1 cellular context compared by ENCODE assay signal in genomic region chr3:152183473-152183872, GRCh38.
TF ChIP-seq lines count a peak whose summit lies in the region.

No MANE protein-coding gene starts in this region.

TF ChIP-seq in K562, 482 proteins besides CTCF, POLR2A, EP300 and RAD21 (continued from another document and continues in another):
- TF ChIP-seq ZBTB40 (IDR thresholded peaks at IDR 0.05) (no peak), ZBTB40 (CRISPR knock-in tag; IDR thresholded peaks at IDR 0.05) (no peak), MXI1 (IDR thresholded peaks at IDR 0.05; ENCODE audit: low read depth, low read length) (no peak), ZNF224 (CRISPR knock-in tag; IDR thresholded peaks at IDR 0.05) (no peak), POLR2B (IDR thresholded peaks at IDR 0.05; ENCODE audit: low read depth, partially characterized antibody) (no peak), DMBX1 (CRISPR knock-in tag; IDR thresholded peaks at IDR 0.05; ENCODE audit: borderline replicate concordance) (no peak), ZNF398 (CRISPR knock-in tag; IDR thresholded peaks at IDR 0.05) (no peak), CREB5 (CRISPR knock-in tag; IDR thresholded peaks at IDR 0.05) (no peak), RB1 (IDR thresholded peaks at IDR 0.05; ENCODE audit: low read depth) (peak; percentile 65; the same call in 1 of the 2 replicates), GATAD2A (IDR thresholded peaks at IDR 0.05) (peak; percentile 59; the same call in 1 of the 2 replicates), MTA1 (IDR thresholded peaks at IDR 0.05; ENCODE audit: borderline replicate concordance) (0 out of 2 replicates have a peak, but pooled peaks have one; percentile 11), MECOM (CRISPR knock-in tag; IDR thresholded peaks at IDR 0.05) (no peak), POLR3G (IDR thresholded peaks at IDR 0.05; ENCODE audit: extremely low read depth, insufficient read length, insufficient replicate concordance) (no peak), ARID3A (IDR thresholded peaks at IDR 0.05; ENCODE audit: borderline replicate concordance, low read depth, low read length) (no peak), CSDE1 (IDR thresholded peaks at IDR 0.05) (no peak), ZHX1 (conservative IDR thresholded peaks at IDR 0.05; ENCODE audit: low read length) (0 out of 2 replicates have a peak, but pooled peaks have one; percentile 26), SMARCE1 (IDR thresholded peaks at IDR 0.05) (no peak), FOSL1 (tag; conservative IDR thresholded peaks at IDR 0.05) (no peak), ELK1 (CRISPR knock-in tag; IDR thresholded peaks at IDR 0.05) (no peak), CREB3L1 (IDR thresholded peaks at IDR 0.05; ENCODE audit: borderline replicate concordance, low read depth) (no peak), ZSCAN32 (CRISPR knock-in tag; IDR thresholded peaks at IDR 0.05) (no peak), SMARCB1 (IDR thresholded peaks at IDR 0.05; ENCODE audit: insufficient read length, low read depth) (no peak), ZNF79 (CRISPR knock-in tag; IDR thresholded peaks at IDR 0.05; ENCODE audit: low read depth) (no peak), SRF (CRISPR knock-in tag; IDR thresholded peaks at IDR 0.05) (peak in 1 of 2 experiments; percentile 46; a peak in 1 of 4 replicates), GTF2A2 (tag; IDR thresholded peaks at IDR 0.05) (no peak), RBM14 (IDR thresholded peaks at IDR 0.05; ENCODE audit: borderline replicate concordance, insufficient read depth, low read depth, low read length) (no peak), TARDBP (IDR thresholded peaks at IDR 0.05) (no peak), PURB (CRISPR knock-in tag; IDR thresholded peaks at IDR 0.05; ENCODE audit: low read depth) (no peak), SMAD2 (IDR thresholded peaks at IDR 0.05; ENCODE audit: low read depth, low read length) (no peak), RBFOX2 (IDR thresholded peaks at IDR 0.05; ENCODE audit: low read depth, low read length) (no peak), MAZ (CRISPR knock-in tag; conservative IDR thresholded peaks at IDR 0.05 in 1 of 2, IDR thresholded peaks at IDR 0.05 in 1 of 2) (peak in 1 of 2 experiments; percentile 59; a peak in 1 of 4 replicates), GTF2B (IDR thresholded peaks at IDR 0.05; ENCODE audit: extremely low read depth, insufficient read length) (no peak), E2F8 (IDR thresholded peaks at IDR 0.05; ENCODE audit: low read depth, partially characterized antibody) (no peak), BRD9 (IDR thresholded peaks at IDR 0.05; ENCODE audit: low read depth, partially characterized antibody) (no peak)
